Comparison of ENCODE assay signal across 19 cellular contexts in genomic region chr11:1271002-1271401, GRCh38. TPM values are rescaled to one million over a fixed set of nuclear protein-coding genes. Genes with fewer than 3 reads are reported as not detected.
A peak's percentile ranks its signal among the peaks of the same experiment; 100 is the strongest.
DNase-seq lines count a peak whose midpoint lies in the region; ATAC-seq and TF ChIP-seq lines count a peak whose summit lies in the region.
"Had no signal": no experiment of that assay in that cellular context is flagged by ENCODE, and none has a peak within 500 bp of the region (broad histone marks: within the 10 kb centered on the region; RNA-seq: fewer than 3 reads in every experiment).

No MANE protein-coding gene starts in this region.

- H2AFZ ChIP-seq in MM.1S (ENCODE audit: low read length), result no peak overlapping the region

- intact Hi-C loops in body of pancreas (cut with DNase I), result no loop called here

- H3K27ac ChIP-seq in HEK293 (ENCODE audit: extremely low read depth, low read depth, low read length) (no peak overlapping the region), gastroesophageal sphincter (no peak overlapping the region), MM.1S (ENCODE audit: low read length) (no peak overlapping the region), body of pancreas (no peak overlapping the region)
- H3K27ac ChIP-seq: ascending aorta had no signal

- H3K9me3 ChIP-seq in HEK293 (ENCODE audit: control insufficient read depth, insufficient read depth, low read depth, low read length) (no peaks in the 10 kb centered on the region), gastroesophageal sphincter (no peaks in the 10 kb centered on the region), MM.1S (replicated peaks; ENCODE audit: insufficient read depth, low read length) (no peaks in the 10 kb centered on the region), body of pancreas (no peaks in the 10 kb centered on the region)
- H3K9me3 ChIP-seq: ascending aorta had no signal

- no peak overlapping the region for H3K4me3 ChIP-seq in HEK293 (ENCODE audit: low read depth, low read length)
- no peak overlapping the region for H3K4me3 ChIP-seq in retinal pigment epithelial cell (ENCODE audit: low read length)
- H3K4me3 ChIP-seq in gastroesophageal sphincter, result no peak overlapping the region
- H3K4me3 ChIP-seq in MM.1S (ENCODE audit: low read length), result no peak overlapping the region
- no peak overlapping the region for H3K4me3 ChIP-seq in body of pancreas
- H3K4me3 ChIP-seq: ascending aorta had no signal

- TF ChIP-seq POLR2A in gastroesophageal sphincter (IDR thresholded peaks at IDR 0.05), result no peak
- no peak for TF ChIP-seq POLR2A in body of pancreas (IDR thresholded peaks at IDR 0.05)

- no peak for TF ChIP-seq EP300 in gastroesophageal sphincter (IDR thresholded peaks at IDR 0.05)

- H3K36me3 ChIP-seq in HEK293 (ENCODE audit: control insufficient read depth in 2 of 2, insufficient read depth in 1 of 2, low read length in 2 of 2) (peaks cover 0 to 15% of the 10 kb centered on the region in 2 experiments; a peak in 1 of 3 replicates), gastroesophageal sphincter (peaks cover 0 to 35% of the 10 kb centered on the region in 2 donors), MM.1S (replicated peaks; ENCODE audit: insufficient read depth, low read length) (no peaks in the 10 kb centered on the region), body of pancreas (replicated peaks in 1 of 2; ENCODE audit: insufficient read depth in 1 of 2, low read depth in 2 of 2) (peaks cover under 1 to 2% of the 10 kb centered on the region in 2 donors)

- CTCF ChIA-PET in HEK293 (lab: Yijun Ruan, JAX), result interaction anchor here (0.6 kb wide), 1 partner anchor 304 kb away, joined by 4 read pairs; no protein-coding TSS in a partner anchor

- peak; percentile 48 for DNase-seq in astrocyte of the hippocampus (ENCODE audit: low read depth, low spot score)
- peak; percentile 47 for DNase-seq in iPS-NIHi11 (ENCODE audit: low spot score)
- peak; percentile 74 for DNase-seq in retinal pigment epithelial cell (ENCODE audit: low read depth)
- no peak for DNase-seq in MM.1S
- DNase-seq in body of pancreas, result no peak
- no peak for DNase-seq in dermis blood vessel endothelial cell
- DNase-seq: activated CD4-positive, alpha-beta T cell treated with anti-CD3 and anti-CD28 coated beads, Interleukin-2, amount 50 U/mL, for 1 hour; AML-193; left cardiac atrium; NCI-H1092 treated with DMSO at 0.1 percent for 48 hours; NCI-H2107; NCI-H774; SW 1271; trophoblast cell had no signal

- no peak overlapping the region for H3K9ac ChIP-seq in MM.1S (ENCODE audit: low read length)

- no peak overlapping the region for H3K4me2 ChIP-seq in MM.1S (ENCODE audit: low read depth, low read length)

- ATAC-seq in gastroesophageal sphincter (no peak), body of pancreas (no peak)
- ATAC-seq: stimulated activated effector memory CD8-positive, alpha-beta T cell treated with anti-CD3 and anti-CD28 coated beads, Interleukin-12 subunit alpha, Interleukin-12 subunit beta, amount 100 ng/mL, for 72 hours had no signal

- WGBS in gastroesophageal sphincter (ENCODE audit: low coverage in 1 of 2), 2 donors, result 67% methylated on average over 3 of the region's 13 CpGs; no CpG with 5 or more reads in 1 of the 2 donors
- 79 to 83% methylated on average over 9 to 10 of the region's 13 CpGs for WGBS in body of pancreas, 2 donors

- H3F3A ChIP-seq in MM.1S (ENCODE audit: insufficient read depth, low read length), result no peaks in the 10 kb centered on the region

- POLR2A ChIA-PET in HEK293 (lab: Yijun Ruan, JAX), result no interaction called here

- H3K79me2 ChIP-seq in MM.1S (ENCODE audit: low read length), result no peaks in the 10 kb centered on the region

- no peak for TF ChIP-seq CTCF in HEK293 (tag by site-specific recombination; IDR thresholded peaks at IDR 0.05)
- TF ChIP-seq CTCF in retinal pigment epithelial cell (conservative IDR thresholded peaks at IDR 0.05; ENCODE audit: low read depth, low read length), result no peak
- no peak for TF ChIP-seq CTCF in gastroesophageal sphincter (IDR thresholded peaks at IDR 0.05)
- TF ChIP-seq CTCF in MM.1S (IDR thresholded peaks at IDR 0.05; ENCODE audit: low read length), result no peak
- no peak for TF ChIP-seq CTCF in body of pancreas (IDR thresholded peaks at IDR 0.05)

- H3K27me3 ChIP-seq in gastroesophageal sphincter (no peaks in the 10 kb centered on the region), MM.1S (replicated peaks; ENCODE audit: insufficient read depth, low read length) (no peaks in the 10 kb centered on the region), body of pancreas (no peaks in the 10 kb centered on the region)
- H3K27me3 ChIP-seq: ascending aorta had no signal

- H3K4me1 ChIP-seq in HEK293 (ENCODE audit: control insufficient read depth, insufficient read depth, low read length), result no peaks in the 10 kb centered on the region
- peaks cover 0 to 6% (median 0%) of the 10 kb centered on the region in 3 donors for H3K4me1 ChIP-seq in gastroesophageal sphincter
- no peaks in the 10 kb centered on the region for H3K4me1 ChIP-seq in MM.1S (ENCODE audit: low read length)
- no peaks in the 10 kb centered on the region for H3K4me1 ChIP-seq in body of pancreas

- H4K20me1 ChIP-seq in MM.1S (ENCODE audit: insufficient read depth, low read length), result no peaks in the 10 kb centered on the region

- no peaks in the 10 kb centered on the region for H3K9me2 ChIP-seq in MM.1S (replicated peaks; ENCODE audit: insufficient read depth, low read length)

TF ChIP-seq in HEK293, 187 proteins besides CTCF, POLR2A, EP300 and RAD21:
- TF ChIP-seq KLF16 (tag by site-specific recombination; IDR thresholded peaks at IDR 0.05) (no peak), ZNF155 (tag by site-specific recombination; IDR thresholded peaks at IDR 0.05) (no peak), SP2 (tag by site-specific recombination; IDR thresholded peaks at IDR 0.05) (peak; percentile 47), ZBTB7A (tag by site-specific recombination; IDR thresholded peaks at IDR 0.05; ENCODE audit: low read depth) (no peak), ZFHX2 (tag by site-specific recombination; conservative IDR thresholded peaks at IDR 0.05) (0 out of 2 replicates have a peak, but pooled peaks have one; percentile 13), ZNF175 (tag by site-specific recombination; IDR thresholded peaks at IDR 0.05) (no peak), ZEB2 (tag by site-specific recombination; IDR thresholded peaks at IDR 0.05) (peak; percentile 44; the same call in 1 of the 2 replicates), SP7 (tag by site-specific recombination; IDR thresholded peaks at IDR 0.05) (peak; percentile 34; the same call in 1 of the 2 replicates), ZNF629 (tag by site-specific recombination; IDR thresholded peaks at IDR 0.05) (peak; percentile 65), ZSCAN23 (tag by site-specific recombination; IDR thresholded peaks at IDR 0.05) (no peak), ZIC2 (tag by site-specific recombination; IDR thresholded peaks at IDR 0.05) (peak; percentile 86), FEZF1 (tag by site-specific recombination; IDR thresholded peaks at IDR 0.05) (0 out of 2 replicates have a peak, but pooled peaks have one; percentile 21), ZNF169 (tag by site-specific recombination; IDR thresholded peaks at IDR 0.05) (no peak), ZNF138 (tag by site-specific recombination; IDR thresholded peaks at IDR 0.05; ENCODE audit: borderline replicate concordance) (no peak), ZBTB8A (tag by site-specific recombination; IDR thresholded peaks at IDR 0.05) (peak; percentile 94)
- TF ChIP-seq, protein P1, sequence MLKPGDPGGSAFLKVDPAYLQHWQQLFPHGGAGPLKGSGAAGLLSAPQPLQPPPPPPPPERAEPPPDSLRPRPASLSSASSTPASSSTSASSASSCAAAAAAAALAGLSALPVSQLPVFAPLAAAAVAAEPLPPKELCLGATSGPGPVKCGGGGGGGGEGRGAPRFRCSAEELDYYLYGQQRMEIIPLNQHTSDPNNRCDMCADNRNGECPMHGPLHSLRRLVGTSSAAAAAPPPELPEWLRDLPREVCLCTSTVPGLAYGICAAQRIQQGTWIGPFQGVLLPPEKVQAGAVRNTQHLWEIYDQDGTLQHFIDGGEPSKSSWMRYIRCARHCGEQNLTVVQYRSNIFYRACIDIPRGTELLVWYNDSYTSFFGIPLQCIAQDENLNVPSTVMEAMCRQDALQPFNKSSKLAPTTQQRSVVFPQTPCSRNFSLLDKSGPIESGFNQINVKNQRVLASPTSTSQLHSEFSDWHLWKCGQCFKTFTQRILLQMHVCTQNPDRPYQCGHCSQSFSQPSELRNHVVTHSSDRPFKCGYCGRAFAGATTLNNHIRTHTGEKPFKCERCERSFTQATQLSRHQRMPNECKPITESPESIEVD (tag by site-specific recombination; IDR thresholded peaks at IDR 0.05), result peak; percentile 86
- TF ChIP-seq, protein P2, sequence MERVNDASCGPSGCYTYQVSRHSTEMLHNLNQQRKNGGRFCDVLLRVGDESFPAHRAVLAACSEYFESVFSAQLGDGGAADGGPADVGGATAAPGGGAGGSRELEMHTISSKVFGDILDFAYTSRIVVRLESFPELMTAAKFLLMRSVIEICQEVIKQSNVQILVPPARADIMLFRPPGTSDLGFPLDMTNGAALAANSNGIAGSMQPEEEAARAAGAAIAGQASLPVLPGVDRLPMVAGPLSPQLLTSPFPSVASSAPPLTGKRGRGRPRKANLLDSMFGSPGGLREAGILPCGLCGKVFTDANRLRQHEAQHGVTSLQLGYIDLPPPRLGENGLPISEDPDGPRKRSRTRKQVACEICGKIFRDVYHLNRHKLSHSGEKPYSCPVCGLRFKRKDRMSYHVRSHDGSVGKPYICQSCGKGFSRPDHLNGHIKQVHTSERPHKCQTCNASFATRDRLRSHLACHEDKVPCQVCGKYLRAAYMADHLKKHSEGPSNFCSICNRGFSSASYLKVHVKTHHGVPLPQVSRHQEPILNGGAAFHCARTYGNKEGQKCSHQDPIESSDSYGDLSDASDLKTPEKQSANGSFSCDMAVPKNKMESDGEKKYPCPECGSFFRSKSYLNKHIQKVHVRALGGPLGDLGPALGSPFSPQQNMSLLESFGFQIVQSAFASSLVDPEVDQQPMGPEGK (tag by site-specific recombination; IDR thresholded peaks at IDR 0.05), result peak; percentile 57
TF ChIP-seq in HEK293: peak in this region for 10.

RNA-seq across cellular contexts. Expression of gene TOLLIP, which starts 38.4 kb away (rescaled TPM):
- total RNA-seq in gastroesophageal sphincter (10 to 100 TPM; 42.3 to 70.6 (median 49.1) TPM), body of pancreas (10 to 100 TPM; 51.1 to 63.9 TPM), dermis blood vessel endothelial cell (24.8 and 40.6 TPM in 2 replicates)

RNA-seq across cellular contexts. Expression of gene MUC5B, which starts 48.1 kb away (rescaled TPM):
- total RNA-seq in gastroesophageal sphincter (100 to 1,000 TPM in 1 of 4 donors, 1 to 10 TPM in 1, under 1 TPM in 2; 0.13 to 199 (median 0.60) TPM), body of pancreas (10 to 100 TPM in 1 of 2 donors, 1 to 10 TPM in 1; 4.6 to 11.4 TPM), dermis blood vessel endothelial cell (not detected in 2 replicates)
- total RNA-seq: left cardiac atrium, myocyte had no signal

Comparison
In these comparisons a context has a peak if more than half of its experiments do, and no peak if none do; other contexts are left out.
1. DNase-seq: peak in astrocyte of the hippocampus (single experiment), iPS-NIHi11 (single experiment) and retinal pigment epithelial cell (single experiment); none in MM.1S (single experiment), body of pancreas (0 of 4) and dermis blood vessel endothelial cell (single experiment).